ENCODE assay signal across 1 cellular context in the genomic region with DNA sequence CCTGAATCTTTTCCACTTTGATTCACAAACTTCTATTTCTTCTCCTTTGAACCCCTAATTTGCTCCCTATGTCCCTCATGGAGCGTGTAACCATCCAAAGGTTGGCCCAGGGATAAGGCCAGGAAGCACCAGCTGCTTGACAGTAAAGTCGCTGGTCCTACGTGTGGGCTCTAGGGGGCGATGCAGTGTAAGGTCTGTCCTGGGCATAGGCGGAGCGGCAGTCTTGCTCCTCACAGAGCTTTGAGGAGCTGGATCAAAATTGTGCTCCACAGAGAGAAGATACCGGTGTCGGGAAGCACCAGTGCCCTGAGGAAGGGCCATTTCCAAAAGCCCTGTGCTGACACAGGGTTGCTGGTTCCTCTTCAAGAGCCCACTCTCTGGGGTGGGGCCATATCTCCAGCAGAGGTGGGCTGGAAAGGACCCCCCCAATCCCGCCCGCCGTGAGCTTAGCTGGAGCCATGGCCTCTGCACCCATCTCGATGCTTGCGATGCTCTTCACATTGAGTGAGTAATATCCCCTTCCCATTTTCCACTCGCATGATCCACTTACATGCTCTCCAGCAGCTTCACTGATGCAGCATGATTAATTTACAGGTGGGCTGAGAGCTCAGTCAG.
TF ChIP-seq lines count a peak whose summit lies in the region.

No MANE protein-coding gene starts in this region.

TF ChIP-seq in GM12878, 131 proteins besides CTCF, POLR2A, EP300 and RAD21 (continued from another document):
- no peak for TF ChIP-seq NKRF (conservative IDR thresholded peaks at IDR 0.05)
- no peak for TF ChIP-seq KLF5 (IDR thresholded peaks at IDR 0.05; ENCODE audit: partially characterized antibody)
- no peak for TF ChIP-seq CEBPB (IDR thresholded peaks at IDR 0.05; ENCODE audit: borderline replicate concordance in 1 of 2, low read depth in 2 of 2, low read length in 2 of 2)
- no peak for TF ChIP-seq DPF2 (IDR thresholded peaks at IDR 0.05)
- TF ChIP-seq JUND (IDR thresholded peaks at IDR 0.05; ENCODE audit: low read depth, low read length) = no peak
- TF ChIP-seq, protein P1, sequence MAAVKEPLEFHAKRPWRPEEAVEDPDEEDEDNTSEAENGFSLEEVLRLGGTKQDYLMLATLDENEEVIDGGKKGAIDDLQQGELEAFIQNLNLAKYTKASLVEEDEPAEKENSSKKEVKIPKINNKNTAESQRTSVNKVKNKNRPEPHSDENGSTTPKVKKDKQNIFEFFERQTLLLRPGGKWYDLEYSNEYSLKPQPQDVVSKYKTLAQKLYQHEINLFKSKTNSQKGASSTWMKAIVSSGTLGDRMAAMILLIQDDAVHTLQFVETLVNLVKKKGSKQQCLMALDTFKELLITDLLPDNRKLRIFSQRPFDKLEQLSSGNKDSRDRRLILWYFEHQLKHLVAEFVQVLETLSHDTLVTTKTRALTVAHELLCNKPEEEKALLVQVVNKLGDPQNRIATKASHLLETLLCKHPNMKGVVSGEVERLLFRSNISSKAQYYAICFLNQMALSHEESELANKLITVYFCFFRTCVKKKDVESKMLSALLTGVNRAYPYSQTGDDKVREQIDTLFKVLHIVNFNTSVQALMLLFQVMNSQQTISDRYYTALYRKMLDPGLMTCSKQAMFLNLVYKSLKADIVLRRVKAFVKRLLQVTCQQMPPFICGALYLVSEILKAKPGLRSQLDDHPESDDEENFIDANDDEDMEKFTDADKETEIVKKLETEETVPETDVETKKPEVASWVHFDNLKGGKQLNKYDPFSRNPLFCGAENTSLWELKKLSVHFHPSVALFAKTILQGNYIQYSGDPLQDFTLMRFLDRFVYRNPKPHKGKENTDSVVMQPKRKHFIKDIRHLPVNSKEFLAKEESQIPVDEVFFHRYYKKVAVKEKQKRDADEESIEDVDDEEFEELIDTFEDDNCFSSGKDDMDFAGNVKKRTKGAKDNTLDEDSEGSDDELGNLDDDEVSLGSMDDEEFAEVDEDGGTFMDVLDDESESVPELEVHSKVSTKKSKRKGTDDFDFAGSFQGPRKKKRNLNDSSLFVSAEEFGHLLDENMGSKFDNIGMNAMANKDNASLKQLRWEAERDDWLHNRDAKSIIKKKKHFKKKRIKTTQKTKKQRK (IDR thresholded peaks at IDR 0.05; ENCODE audit: low read depth, low read length) = no peak
- TF ChIP-seq, protein P2, sequence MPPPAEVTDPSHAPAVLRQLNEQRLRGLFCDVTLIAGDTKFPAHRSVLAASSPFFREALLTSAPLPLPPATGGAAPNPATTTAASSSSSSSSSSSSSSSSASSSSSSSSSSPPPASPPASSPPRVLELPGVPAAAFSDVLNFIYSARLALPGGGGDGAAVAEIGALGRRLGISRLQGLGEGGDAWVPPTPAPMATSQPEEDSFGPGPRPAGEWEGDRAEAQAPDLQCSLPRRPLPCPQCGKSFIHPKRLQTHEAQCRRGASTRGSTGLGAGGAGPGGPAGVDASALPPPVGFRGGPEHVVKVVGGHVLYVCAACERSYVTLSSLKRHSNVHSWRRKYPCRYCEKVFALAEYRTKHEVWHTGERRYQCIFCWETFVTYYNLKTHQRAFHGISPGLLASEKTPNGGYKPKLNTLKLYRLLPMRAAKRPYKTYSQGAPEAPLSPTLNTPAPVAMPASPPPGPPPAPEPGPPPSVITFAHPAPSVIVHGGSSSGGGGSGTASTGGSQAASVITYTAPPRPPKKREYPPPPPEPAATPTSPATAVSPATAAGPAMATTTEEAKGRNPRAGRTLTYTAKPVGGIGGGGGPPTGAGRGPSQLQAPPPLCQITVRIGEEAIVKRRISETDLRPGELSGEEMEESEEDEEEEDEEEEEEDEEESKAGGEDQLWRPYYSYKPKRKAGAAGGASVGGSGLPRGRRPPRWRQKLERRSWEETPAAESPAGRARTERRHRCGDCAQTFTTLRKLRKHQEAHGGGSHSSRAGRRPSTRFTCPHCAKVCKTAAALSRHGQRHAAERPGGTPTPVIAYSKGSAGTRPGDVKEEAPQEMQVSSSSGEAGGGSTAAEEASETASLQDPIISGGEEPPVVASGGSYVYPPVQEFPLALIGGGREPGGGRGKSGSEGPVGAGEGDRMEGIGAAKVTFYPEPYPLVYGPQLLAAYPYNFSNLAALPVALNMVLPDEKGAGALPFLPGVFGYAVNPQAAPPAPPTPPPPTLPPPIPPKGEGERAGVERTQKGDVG (CRISPR knock-in tag; IDR thresholded peaks at IDR 0.05) = no peak
- no peak for TF ChIP-seq MTA2 (IDR thresholded peaks at IDR 0.05; ENCODE audit: low read depth)
- TF ChIP-seq HDAC6 (IDR thresholded peaks at IDR 0.05; ENCODE audit: unreplicated experiment) = no peak
- no peak for TF ChIP-seq FOXK2 (IDR thresholded peaks at IDR 0.05)
- no peak for TF ChIP-seq MLLT1 (IDR thresholded peaks at IDR 0.05)
- no peak for TF ChIP-seq JUNB (IDR thresholded peaks at IDR 0.05)
TF ChIP-seq in GM12878: peak in this region for 0.
